In the genomic region with DNA sequence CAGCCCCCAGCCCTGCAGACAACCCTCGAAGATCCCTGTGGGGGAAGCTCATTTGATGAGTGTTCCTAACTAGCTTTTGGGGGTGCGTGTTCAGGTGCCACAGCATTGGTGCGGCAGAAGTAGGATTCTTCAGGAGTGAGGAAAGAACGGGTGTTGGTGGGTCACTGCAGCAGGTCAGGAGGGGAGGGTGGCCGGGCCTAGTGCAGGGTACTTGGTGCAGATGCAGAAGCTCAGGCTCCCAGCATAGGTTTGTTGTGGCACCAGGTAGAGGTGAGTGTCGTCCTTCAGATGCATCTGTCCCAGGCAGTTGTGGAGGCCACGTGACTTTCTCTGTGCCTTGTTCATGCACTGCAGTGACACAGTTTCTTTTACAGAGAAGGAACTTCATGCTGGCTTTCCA, we compare ENCODE assay signal across 16 cellular contexts.
"Had no signal": no experiment of that assay in that cellular context is flagged by ENCODE, and none has a peak within 500 bp of the region (broad histone marks: within the 10 kb centered on the region; RNA-seq: fewer than 3 reads in every experiment).

No MANE protein-coding gene starts in this region.

- H3K36me3 Mint-ChIP-seq: naive B cell had no signal

- FAIRE-seq: endothelial cell of umbilical vein, urothelium cell line had no signal

- DNase-seq: colonic mucosa; dermis blood vessel endothelial cell; endodermal cell; erythroblast; foreskin keratinocyte; kidney glomerular epithelial cell; mesendoderm; naive B cell; stimulated activated CD4-positive, alpha-beta T cell treated with anti-CD3 and anti-CD28 coated beads, Interleukin-2, amount 100 ng/mL, for 24 hours; stimulated activated CD4-positive, alpha-beta T cell treated with anti-CD3 and anti-CD28 coated beads, Interleukin-4, amount 100 ng/mL, for 4 hours; stimulated activated naive CD4-positive, alpha-beta T cell had no signal

- H3K9me3 Mint-ChIP-seq: endodermal cell, naive B cell, nephron, type B pancreatic cell had no signal

- H3K4me3 Mint-ChIP-seq: endodermal cell, naive B cell, nephron, type B pancreatic cell had no signal

- H3K27me3 Mint-ChIP-seq: naive B cell, type B pancreatic cell had no signal

- ATAC-seq: foreskin keratinocyte, sciatic nerve had no signal

- H3K27ac Mint-ChIP-seq: nephron, type B pancreatic cell had no signal
